In genomic region chr5:132489051-132489770, GRCh38 we compare ENCODE assay signal across 8 cellular contexts. TPM values are rescaled to one million over a fixed set of nuclear protein-coding genes. Genes with fewer than 3 reads are reported as not detected.
A peak's percentile ranks its signal among the peaks of the same experiment; 100 is the strongest.
DNase-seq lines count a peak whose midpoint lies in the region; ATAC-seq and TF ChIP-seq lines count a peak whose summit lies in the region.

No MANE protein-coding gene starts in this region.

- peak; percentile 3 for DNase-seq in HuH-7 (ENCODE audit: low spot score)
- DNase-seq in activated CD8-positive, alpha-beta T cell treated with anti-CD3 and anti-CD28 coated beads for 36 hours: peak; percentile 16
- peak; percentile 6 for DNase-seq in hepatocyte (ENCODE audit: low spot score)
- no peak for DNase-seq in stimulated activated naive B cell treated with anti-CD40 and anti-IgM and Interleukin-4, amounts not matched to agents 10 μg/mL and 1 μg/mL and 100 μg/mL, for 72 hours
- no peak for DNase-seq in D341Med (ENCODE audit: low spot score)

- H3K4me1 Mint-ChIP-seq in activated CD8-positive, alpha-beta T cell treated with anti-CD3 and anti-CD28 coated beads for 36 hours (ENCODE audit: low read depth): peaks cover 67% of the 10 kb centered on the region
- peaks cover 52 to 81% of the 10 kb centered on the region in 2 donors for H3K4me1 Mint-ChIP-seq in stimulated activated naive B cell treated with anti-CD40 and anti-IgM and Interleukin-4, amounts not matched to agents 10 μg/mL and 1 μg/mL and 100 μg/mL, for 72 hours

- intact Hi-C loops in activated CD8-positive, alpha-beta T cell treated with anti-CD3 and anti-CD28 coated beads for 36 hours (cut with micrococcal nuclease): loop anchor here (2.0 kb wide), 1 partner anchor 76 kb away; no protein-coding TSS in a partner anchor

- peaks cover 59% of the 10 kb centered on the region for H3K36me3 Mint-ChIP-seq in activated CD8-positive, alpha-beta T cell treated with anti-CD3 and anti-CD28 coated beads for 36 hours (ENCODE audit: low read depth)
- peaks cover 25 to 40% of the 10 kb centered on the region in 2 donors for H3K36me3 Mint-ChIP-seq in stimulated activated naive B cell treated with anti-CD40 and anti-IgM and Interleukin-4, amounts not matched to agents 10 μg/mL and 1 μg/mL and 100 μg/mL, for 72 hours

- no peak overlapping the region for H2AFZ ChIP-seq in hepatocyte

- H3K27me3 ChIP-seq in hepatocyte: no peaks in the 10 kb centered on the region

- no peak for TF ChIP-seq CTCF in activated CD8-positive, alpha-beta T cell treated with anti-CD3 and anti-CD28 coated beads for 36 hours (IDR thresholded peaks at IDR 0.05)
- no peak for TF ChIP-seq CTCF in hepatocyte (IDR thresholded peaks at IDR 0.05; ENCODE audit: poor library complexity)

- H3K9me3 ChIP-seq in hepatocyte (ENCODE audit: low read depth): no peaks in the 10 kb centered on the region

- no peaks in the 10 kb centered on the region for H3K9me2 ChIP-seq in hepatocyte (replicated peaks; ENCODE audit: insufficient read depth)

- H3K4me3 Mint-ChIP-seq in activated CD8-positive, alpha-beta T cell treated with anti-CD3 and anti-CD28 coated beads for 36 hours: peak overlapping the region; percentile 96
- peak overlapping the region; percentile 94 to 99 for H3K4me3 Mint-ChIP-seq in stimulated activated naive B cell treated with anti-CD40 and anti-IgM and Interleukin-4, amounts not matched to agents 10 μg/mL and 1 μg/mL and 100 μg/mL, for 72 hours

- H3K79me2 ChIP-seq in hepatocyte: peaks cover 28% of the 10 kb centered on the region

- peak overlapping the region; percentile 90 for H3K27ac Mint-ChIP-seq in activated CD8-positive, alpha-beta T cell treated with anti-CD3 and anti-CD28 coated beads for 36 hours
- H3K27ac Mint-ChIP-seq in stimulated activated naive B cell treated with anti-CD40 and anti-IgM and Interleukin-4, amounts not matched to agents 10 μg/mL and 1 μg/mL and 100 μg/mL, for 72 hours: peak overlapping the region; percentile 95

- 70% methylated on average over 10 of the region's 10 CpGs for WGBS in hepatocyte (ENCODE audit: low lambda C conversion rate, missing lambda C conversion rate)

- POLR2A ChIA-PET in activated CD8-positive, alpha-beta T cell treated with anti-CD3 and anti-CD28 coated beads for 36 hours (lab: Charles Lee): interaction anchor here (0.9 to 36.6 kb wide), 15 partner anchors 2 to 330 kb away, joined by 3 to 1641 read pairs (median 42); partner anchors contain the start of genes IRF1, SLC22A4 and SLC22A5

- H3K27ac ChIP-seq in hepatocyte: peak overlapping the region; percentile 98

- no peak for ATAC-seq in activated CD8-positive, alpha-beta T cell treated with anti-CD3 and anti-CD28 coated beads for 36 hours
- no peak for ATAC-seq in stimulated activated naive B cell treated with anti-CD40 and anti-IgM and Interleukin-4, amounts not matched to agents 10 μg/mL and 1 μg/mL and 100 μg/mL, for 72 hours (replicated peaks)
- ATAC-seq in GM18861 (IDR thresholded peaks at IDR 0.05; ENCODE audit: unreplicated experiment) (no peak), GM18868 (IDR thresholded peaks at IDR 0.05; ENCODE audit: unreplicated experiment) (no peak), GM18873 (IDR thresholded peaks at IDR 0.05; ENCODE audit: low FRiP score, unreplicated experiment) (no peak)

- no peaks in the 10 kb centered on the region for H3K36me3 ChIP-seq in hepatocyte (replicated peaks; ENCODE audit: insufficient read depth, low read depth)

- no peaks in the 10 kb centered on the region for H3K27me3 Mint-ChIP-seq in activated CD8-positive, alpha-beta T cell treated with anti-CD3 and anti-CD28 coated beads for 36 hours
- no peaks in the 10 kb centered on the region for H3K27me3 Mint-ChIP-seq in stimulated activated naive B cell treated with anti-CD40 and anti-IgM and Interleukin-4, amounts not matched to agents 10 μg/mL and 1 μg/mL and 100 μg/mL, for 72 hours

- no peaks in the 10 kb centered on the region for H3K9me3 Mint-ChIP-seq in activated CD8-positive, alpha-beta T cell treated with anti-CD3 and anti-CD28 coated beads for 36 hours
- no peaks in the 10 kb centered on the region for H3K9me3 Mint-ChIP-seq in stimulated activated naive B cell treated with anti-CD40 and anti-IgM and Interleukin-4, amounts not matched to agents 10 μg/mL and 1 μg/mL and 100 μg/mL, for 72 hours

- H3K4me3 ChIP-seq in hepatocyte: peak overlapping the region; percentile 84

- H3K4me1 ChIP-seq in hepatocyte (ENCODE audit: insufficient read depth): peaks cover 18% of the 10 kb centered on the region

- CTCF ChIA-PET in activated CD8-positive, alpha-beta T cell treated with anti-CD3 and anti-CD28 coated beads for 36 hours (lab: Charles Lee): interaction anchor here (0.9 to 4.8 kb wide), 8 partner anchors 10 to 103 kb away, joined by 3 to 36 read pairs (median 6); no protein-coding TSS in a partner anchor

- H4K20me1 ChIP-seq in hepatocyte (ENCODE audit: insufficient read depth, poor library complexity, severe bottlenecking): peaks cover 25% of the 10 kb centered on the region

- H3K4me2 ChIP-seq in hepatocyte: peak overlapping the region; percentile 100

RNA-seq across cellular contexts. Expression of gene IRF1, which starts 1.4 kb away (rescaled TPM):
- 100 to 1,000 TPM; 121 to 128 TPM for total RNA-seq in activated CD8-positive, alpha-beta T cell treated with anti-CD3 and anti-CD28 coated beads for 36 hours
- total RNA-seq in hepatocyte: 25.6 and 30.9 TPM in 2 replicates
- polyA plus RNA-seq in hepatocyte: 35.8 and 44.8 TPM in 2 replicates

RNA-seq across cellular contexts. Expression of gene IL5, which starts 54.1 kb away (rescaled TPM):
- 1 to 10 TPM; 1.6 to 1.7 TPM for total RNA-seq in activated CD8-positive, alpha-beta T cell treated with anti-CD3 and anti-CD28 coated beads for 36 hours
- total RNA-seq in hepatocyte: not detected in 2 replicates
- not detected in 2 replicates for polyA plus RNA-seq in hepatocyte

Comparison
In these comparisons a context has a peak if more than half of its experiments do, and no peak if none do; other contexts are left out.
1. DNase-seq: peak in HuH-7 (single experiment), activated CD8-positive, alpha-beta T cell treated with anti-CD3 and anti-CD28 coated beads for 36 hours (single experiment) and hepatocyte (single experiment); none in stimulated activated naive B cell treated with anti-CD40 and anti-IgM and Interleukin-4, amounts not matched to agents 10 μg/mL and 1 μg/mL and 100 μg/mL, for 72 hours (single experiment) and D341Med (single experiment).